In genomic region chr2:97714950-97715652, GRCh38 we compare ENCODE assay signal across 15 cellular contexts. TPM values are rescaled to one million over a fixed set of nuclear protein-coding genes. Genes with fewer than 3 reads are reported as not detected.
DNase-seq lines count a peak whose midpoint lies in the region; ATAC-seq and TF ChIP-seq lines count a peak whose summit lies in the region.
"Had no signal": no experiment of that assay in that cellular context is flagged by ENCODE, and none has a peak within 500 bp of the region (broad histone marks: within the 10 kb centered on the region; RNA-seq: fewer than 3 reads in every experiment).

No MANE protein-coding gene starts in this region.

- H3K4me2 ChIP-seq in PC-9, result no peak overlapping the region

- H3K4me1 ChIP-seq in lower lobe of right lung, result no peaks in the 10 kb centered on the region
- peaks cover 70% of the 10 kb centered on the region for H3K4me1 ChIP-seq in thymus (ENCODE audit: control insufficient read depth, insufficient read depth, low read length)
- 0 out of 2 replicates have a peak, but pooled peaks cover 5% of the 10 kb centered on the region for H3K4me1 ChIP-seq in PC-9 (replicated peaks; ENCODE audit: insufficient read depth)
- H3K4me1 ChIP-seq: gastrocnemius medialis had no signal

- POLR2A ChIA-PET in PC-9 (lab: Charles Lee; ENCODE audit: unreplicated experiment), result no interaction called here

- peak overlapping the region; percentile 97 for H3K27ac Mint-ChIP-seq in activated T-cell treated with anti-CD3 and anti-CD28 coated beads, Interleukin-2, amount 50 U/mL, for 72 hours
- H3K27ac Mint-ChIP-seq: mesothelial cell of epicardium had no signal

- ATAC-seq in Right ventricle myocardium superior (ENCODE audit: poor library complexity) (no peak), lower lobe of right lung (no peak)
- peak in 1 of 2 donors; percentile 22 for ATAC-seq in activated T-cell treated with anti-CD3 and anti-CD28 coated beads, Interleukin-2, amount 50 U/mL, for 72 hours (replicated peaks in 1 of 2)
- ATAC-seq: gastrocnemius medialis had no signal

- H3K9me3 Mint-ChIP-seq in activated T-cell treated with anti-CD3 and anti-CD28 coated beads, Interleukin-2, amount 50 U/mL, for 72 hours, result no peaks in the 10 kb centered on the region
- H3K9me3 Mint-ChIP-seq: mesothelial cell of epicardium had no signal

- intact Hi-C loops in cardiac septum (cut with DNase I), result no loop called here
- intact Hi-C loops in Right ventricle myocardium superior (cut with DNase I), result no loop called here
- intact Hi-C loops in lower lobe of right lung (cut with DNase I), result no loop called here
- intact Hi-C loops in PC-9 (cut with micrococcal nuclease; ENCODE audit: unreplicated experiment), result loop anchor here (5.0 to 10.0 kb wide), 2 partner anchors 37 to 890 kb away; partner anchors contain the start of genes COA5 and UNC50

- peak overlapping the region; percentile 93 to 96 for H3K4me3 Mint-ChIP-seq in activated T-cell treated with anti-CD3 and anti-CD28 coated beads, Interleukin-2, amount 50 U/mL, for 72 hours
- H3K4me3 Mint-ChIP-seq: mesothelial cell of epicardium had no signal

- H2AFZ ChIP-seq in PC-9, result no peak overlapping the region
- H2AFZ ChIP-seq: parathyroid adenoma had no signal

- WGBS in thymus, result 90% methylated on average over 13 of the region's 13 CpGs

- DNase-seq in cardiac septum (ENCODE audit: low spot score) (peak; percentile 56), Right ventricle myocardium superior (no peak), lower lobe of right lung (no peak), AG08396 (ENCODE audit: low spot score) (no peak), PC-9 (no peak), COLO668 (lab: John Stamatoyannopoulos, UW; ENCODE audit: unreplicated experiment) (no peak)
- DNase-seq in activated T-cell treated with anti-CD3 and anti-CD28 coated beads, Interleukin-2, amount 50 U/mL, for 72 hours, result no peak
- DNase-seq: activated gamma-delta T cell, gastrocnemius medialis, MV-4-11, NCI-H2107 had no signal

- H3F3A ChIP-seq in PC-9 (ENCODE audit: insufficient read depth, low read depth), result no peaks in the 10 kb centered on the region

- no peaks in the 10 kb centered on the region for H3K27me3 Mint-ChIP-seq in activated T-cell treated with anti-CD3 and anti-CD28 coated beads, Interleukin-2, amount 50 U/mL, for 72 hours (ENCODE audit: low read depth)

- no TSS peak for BruUV-seq in PC-9 (replicated peaks; lab: Mats Ljungman, UMichigan)

- H3K27me3 ChIP-seq in lower lobe of right lung (ENCODE audit: low read depth) (no peaks in the 10 kb centered on the region), thymus (ENCODE audit: control insufficient read depth, insufficient read depth) (no peaks in the 10 kb centered on the region), PC-9 (ENCODE audit: insufficient read depth, low read depth) (peaks cover 15% of the 10 kb centered on the region; the same call in 1 of the 2 replicates)
- H3K27me3 ChIP-seq: gastrocnemius medialis had no signal

- no peak overlapping the region for H3K27ac ChIP-seq in lower lobe of right lung
- peak overlapping the region; percentile 92 for H3K27ac ChIP-seq in thymus (ENCODE audit: low read depth)
- no peak overlapping the region for H3K27ac ChIP-seq in PC-9
- H3K27ac ChIP-seq: gastrocnemius medialis, parathyroid adenoma had no signal

- CTCF ChIA-PET in PC-9 (lab: Charles Lee), result no interaction called here

- no peaks in the 10 kb centered on the region for H3K79me2 ChIP-seq in PC-9 (ENCODE audit: low read depth)
- H3K79me2 ChIP-seq: parathyroid adenoma had no signal

- TF ChIP-seq CTCF in lower lobe of right lung (IDR thresholded peaks at IDR 0.05), result no peak
- no peak for TF ChIP-seq CTCF in PC-9 (conservative IDR thresholded peaks at IDR 0.05)

- no peaks in the 10 kb centered on the region for H3K36me3 ChIP-seq in lower lobe of right lung
- H3K36me3 ChIP-seq in thymus (ENCODE audit: control insufficient read depth, insufficient read depth), result peaks cover 36% of the 10 kb centered on the region
- no peaks in the 10 kb centered on the region for H3K36me3 ChIP-seq in PC-9 (ENCODE audit: low read depth)
- H3K36me3 ChIP-seq: gastrocnemius medialis had no signal

- no peaks in the 10 kb centered on the region for H3K9me2 ChIP-seq in PC-9 (ENCODE audit: insufficient read depth)

- H3K4me3 ChIP-seq in lower lobe of right lung (peak overlapping the region; percentile 39), thymus (ENCODE audit: low read length) (peak overlapping the region; percentile 64), PC-9 (no peak overlapping the region)
- H3K4me3 ChIP-seq: gastrocnemius medialis had no signal

- H3K36me3 Mint-ChIP-seq in activated T-cell treated with anti-CD3 and anti-CD28 coated beads, Interleukin-2, amount 50 U/mL, for 72 hours (ENCODE audit: insufficient read depth in 2 of 2), result peaks cover 7 to 17% of the 10 kb centered on the region in 2 donors
- H3K36me3 Mint-ChIP-seq: mesothelial cell of epicardium had no signal

- H3K9me3 ChIP-seq in lower lobe of right lung (no peaks in the 10 kb centered on the region), thymus (ENCODE audit: control insufficient read depth) (no peaks in the 10 kb centered on the region), PC-9 (ENCODE audit: insufficient read depth, low read depth) (no peaks in the 10 kb centered on the region)
- H3K9me3 ChIP-seq: gastrocnemius medialis had no signal

- peaks cover 96% of the 10 kb centered on the region for H3K4me1 Mint-ChIP-seq in activated T-cell treated with anti-CD3 and anti-CD28 coated beads, Interleukin-2, amount 50 U/mL, for 72 hours (ENCODE audit: low read depth)

- H4K20me1 ChIP-seq in PC-9 (ENCODE audit: insufficient read depth), result no peaks in the 10 kb centered on the region

RNA-seq across cellular contexts. Expression of gene ZAP70, which starts 1.7 kb away (rescaled TPM):
- 1.2 TPM for total RNA-seq in cardiac septum
- 0.70 TPM for total RNA-seq in Right ventricle myocardium superior
- total RNA-seq in activated T-cell treated with anti-CD3 and anti-CD28 coated beads, Interleukin-2, amount 50 U/mL, for 72 hours, result 100 to 1,000 TPM; 164 to 190 TPM
- total RNA-seq in lower lobe of right lung, result 8.8 TPM
- 217 TPM for polyA plus RNA-seq in thymus
- total RNA-seq in PC-9 (2021), result not detected in 2 replicates
- total RNA-seq: bronchial epithelial cell had no signal

RNA-seq across cellular contexts. Expression of gene C2orf92, which starts 45.6 kb away (rescaled TPM):
- total RNA-seq in cardiac septum (4.6 TPM), Right ventricle myocardium superior (1.2 TPM), lower lobe of right lung (15.1 TPM), PC-9 (2021) (11.2 and 14.0 TPM in 2 replicates)
- total RNA-seq in activated T-cell treated with anti-CD3 and anti-CD28 coated beads, Interleukin-2, amount 50 U/mL, for 72 hours, result 10 to 100 TPM; 15.2 to 18.0 TPM
- 13.1 TPM for polyA plus RNA-seq in thymus

RNA-seq across cellular contexts. Expression of gene ACTR1B, which starts 51.3 kb away (rescaled TPM):
- total RNA-seq in cardiac septum, result 77.6 TPM
- total RNA-seq in Right ventricle myocardium superior, result 54.5 TPM
- total RNA-seq in activated T-cell treated with anti-CD3 and anti-CD28 coated beads, Interleukin-2, amount 50 U/mL, for 72 hours, result 100 to 1,000 TPM; 123 to 129 TPM
- total RNA-seq in lower lobe of right lung, result 56.0 TPM
- 73.2 TPM for polyA plus RNA-seq in thymus
- total RNA-seq in PC-9 (2021), result 49.9 and 83.5 TPM in 2 replicates

Comparison
In these comparisons a context has a peak if more than half of its experiments do, and no peak if none do; other contexts are left out.
1. RNA of gene ZAP70, which starts 1.7 kb away (total RNA-seq): 164 to 190 TPM in activated T-cell treated with anti-CD3 and anti-CD28 coated beads, Interleukin-2, amount 50 U/mL, for 72 hours; 8.8 TPM in lower lobe of right lung (single experiment), 1.2 TPM in cardiac septum (single experiment), 0.70 TPM in Right ventricle myocardium superior (single experiment) and not detected in PC-9; every median in the first group is over 10 times any median in the second.